ENCODE assay signal across 30 cellular contexts in the genomic region with DNA sequence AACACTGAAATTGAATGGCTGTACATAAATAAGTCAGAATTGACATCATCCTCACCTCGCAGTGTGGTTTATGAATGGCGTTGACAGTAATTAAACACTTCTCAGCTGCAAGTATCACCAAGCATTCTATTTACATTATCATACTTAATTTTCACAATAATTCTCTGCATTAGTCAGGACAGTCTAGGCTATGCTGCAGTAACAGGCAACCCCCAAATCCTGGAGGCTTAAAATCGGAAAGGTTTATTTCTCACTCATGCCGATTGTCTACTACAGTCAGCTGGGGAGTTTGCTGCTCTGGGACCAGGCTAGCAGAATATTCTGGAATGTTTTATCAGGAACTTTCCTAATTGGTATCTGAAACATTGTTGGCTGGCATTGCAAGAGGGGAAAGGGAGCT.
"Had no signal": no experiment of that assay in that cellular context is flagged by ENCODE, and none has a peak within 500 bp of the region (broad histone marks: within the 10 kb centered on the region; RNA-seq: fewer than 3 reads in every experiment).

No MANE protein-coding gene starts in this region.

- H3K27ac ChIP-seq: ascending aorta, breast epithelium, cardiac muscle cell, colonic mucosa, epithelial cell of prostate, esophagus squamous epithelium, gastroesophageal sphincter, heart right ventricle had no signal

- H3K27ac Mint-ChIP-seq: activated CD4-positive, alpha-beta memory T cell treated with anti-CD3 and anti-CD28 coated beads for 36 hours; activated CD4-positive, alpha-beta T cell treated with anti-CD3 and anti-CD28 coated beads for 36 hours; activated CD4-positive, alpha-beta T cell treated with anti-CD3 and anti-CD28 coated beads, Interleukin-2, amount 10 ng/mL, durations not matched to agents 24 days and 14 days; activated CD8-positive, alpha-beta memory T cell treated with anti-CD3 and anti-CD28 coated beads, Interleukin-2, amount 10 ng/mL, durations not matched to agents 7 days and 5 days; activated CD8-positive, alpha-beta T cell treated with anti-CD3 and anti-CD28 coated beads, Interleukin-2, amount 10 ng/mL, durations not matched to agents 7 days and 5 days; activated naive CD4-positive, alpha-beta T cell treated with anti-CD3 and anti-CD28 coated beads for 36 hours; activated naive CD4-positive, alpha-beta T cell treated with anti-CD3 and anti-CD28 coated beads, Interleukin-2, amount 50 U/mL, for 24 hours; activated naive CD8-positive, alpha-beta T cell treated with anti-CD3 and anti-CD28 coated beads, Interleukin-2, amount 10 ng/mL, durations not matched to agents 7 days and 5 days; activated T-helper 1 cell treated with anti-CD3 and anti-CD28 coated beads, Interleukin-12 subunit alpha, Interleukin-12 subunit beta, Interleukin-2, Interleukin-4 antibody, amounts not matched to agents 30 ng/mL and 10 ng/mL and 1 ng/mL, durations not matched to agents 14 hours and 24 hours and 36 hours; activated T-helper 2 cell treated with anti-CD3 and anti-CD28 coated beads, Interferon-gamma antibody, Interleukin-2, Interleukin-4, amounts not matched to agents 10 μg/mL and 5 μg/mL and 100 μg/mL, durations not matched to agents 14 hours and 24 hours and 36 hours; brain had no signal

- H3K4me3 ChIP-seq: ascending aorta, breast epithelium, cardiac muscle cell, colonic mucosa, esophagus squamous epithelium, gastroesophageal sphincter, heart right ventricle had no signal

- H3K36me3 ChIP-seq: ascending aorta, breast epithelium, cardiac muscle cell, colonic mucosa, esophagus squamous epithelium, gastroesophageal sphincter, heart right ventricle had no signal

- H3K27me3 Mint-ChIP-seq: activated CD4-positive, alpha-beta memory T cell treated with anti-CD3 and anti-CD28 coated beads for 36 hours; activated CD4-positive, alpha-beta T cell treated with anti-CD3 and anti-CD28 coated beads for 36 hours; activated CD4-positive, alpha-beta T cell treated with anti-CD3 and anti-CD28 coated beads, Interleukin-2, amount 10 ng/mL, durations not matched to agents 24 days and 14 days; activated CD8-positive, alpha-beta memory T cell treated with anti-CD3 and anti-CD28 coated beads, Interleukin-2, amount 10 ng/mL, durations not matched to agents 7 days and 5 days; activated naive CD4-positive, alpha-beta T cell treated with anti-CD3 and anti-CD28 coated beads, Interleukin-2, amount 50 U/mL, for 24 hours had no signal

- H3K4me1 ChIP-seq: ascending aorta, breast epithelium, colonic mucosa, esophagus squamous epithelium, gastroesophageal sphincter, heart right ventricle had no signal

- H3K9me3 ChIP-seq: ascending aorta, breast epithelium, colonic mucosa, esophagus squamous epithelium, gastroesophageal sphincter had no signal

- H3K9me3 Mint-ChIP-seq: activated CD4-positive, alpha-beta T cell treated with anti-CD3 and anti-CD28 coated beads, Interleukin-2, amount 10 ng/mL, durations not matched to agents 24 days and 14 days; activated naive CD4-positive, alpha-beta T cell treated with anti-CD3 and anti-CD28 coated beads for 36 hours; activated naive CD4-positive, alpha-beta T cell treated with anti-CD3 and anti-CD28 coated beads, Interleukin-2, amount 50 U/mL, for 24 hours; activated T-helper 1 cell treated with anti-CD3 and anti-CD28 coated beads, Interleukin-12 subunit alpha, Interleukin-12 subunit beta, Interleukin-2, Interleukin-4 antibody, amounts not matched to agents 30 ng/mL and 10 ng/mL and 1 ng/mL, durations not matched to agents 14 hours and 24 hours and 36 hours had no signal

- H3K4me3 Mint-ChIP-seq: activated CD4-positive, alpha-beta memory T cell treated with anti-CD3 and anti-CD28 coated beads for 36 hours; activated CD4-positive, alpha-beta T cell treated with anti-CD3 and anti-CD28 coated beads for 36 hours; activated CD4-positive, alpha-beta T cell treated with anti-CD3 and anti-CD28 coated beads, Interleukin-2, amount 10 ng/mL, durations not matched to agents 24 days and 14 days; activated CD8-positive, alpha-beta memory T cell treated with anti-CD3 and anti-CD28 coated beads, Interleukin-2, amount 10 ng/mL, durations not matched to agents 7 days and 5 days; activated CD8-positive, alpha-beta T cell treated with anti-CD3 and anti-CD28 coated beads, Interleukin-2, amount 10 ng/mL, durations not matched to agents 7 days and 5 days; activated naive CD4-positive, alpha-beta T cell treated with anti-CD3 and anti-CD28 coated beads for 36 hours; activated naive CD4-positive, alpha-beta T cell treated with anti-CD3 and anti-CD28 coated beads, Interleukin-2, amount 50 U/mL, for 24 hours; activated naive CD8-positive, alpha-beta T cell treated with anti-CD3 and anti-CD28 coated beads, Interleukin-2, amount 10 ng/mL, durations not matched to agents 7 days and 5 days; activated T-helper 1 cell treated with anti-CD3 and anti-CD28 coated beads, Interleukin-12 subunit alpha, Interleukin-12 subunit beta, Interleukin-2, Interleukin-4 antibody, amounts not matched to agents 30 ng/mL and 10 ng/mL and 1 ng/mL, durations not matched to agents 14 hours and 24 hours and 36 hours; brain had no signal

- H3K4me1 Mint-ChIP-seq: activated CD4-positive, alpha-beta T cell treated with anti-CD3 and anti-CD28 coated beads for 36 hours; activated CD4-positive, alpha-beta T cell treated with anti-CD3 and anti-CD28 coated beads, Interleukin-2, amount 10 ng/mL, durations not matched to agents 24 days and 14 days; activated CD8-positive, alpha-beta memory T cell treated with anti-CD3 and anti-CD28 coated beads, Interleukin-2, amount 10 ng/mL, durations not matched to agents 7 days and 5 days; activated naive CD4-positive, alpha-beta T cell treated with anti-CD3 and anti-CD28 coated beads, Interleukin-2, amount 50 U/mL, for 24 hours; activated naive CD8-positive, alpha-beta T cell treated with anti-CD3 and anti-CD28 coated beads, Interleukin-2, amount 10 ng/mL, durations not matched to agents 7 days and 5 days had no signal

- H3K27me3 ChIP-seq: ascending aorta, breast epithelium, cardiac muscle cell, colonic mucosa, esophagus squamous epithelium, gastroesophageal sphincter had no signal

- DNase-seq: activated CD4-positive, alpha-beta memory T cell treated with anti-CD3 and anti-CD28 coated beads for 36 hours; activated CD4-positive, alpha-beta T cell treated with anti-CD3 and anti-CD28 coated beads, Interleukin-2, amount 10 ng/mL, durations not matched to agents 24 days and 14 days; activated CD4-positive, CD25-positive, alpha-beta regulatory T cell; activated CD4-positive, CD25-positive, alpha-beta regulatory T cell treated with anti-CD3 and anti-CD28 coated beads, Interleukin-2, amount 50 U/mL, for 72 hours; activated CD8-positive, alpha-beta memory T cell treated with anti-CD3 and anti-CD28 coated beads, Interleukin-2, amount 10 ng/mL, durations not matched to agents 7 days and 5 days; activated CD8-positive, alpha-beta memory T cell treated with anti-CD3 and anti-CD28 coated beads, Interleukin-2, amount 50 U/mL, for 4 hours; activated CD8-positive, alpha-beta T cell treated with anti-CD3 and anti-CD28 coated beads, Interleukin-2, amount 10 ng/mL, durations not matched to agents 7 days and 5 days; activated effector memory CD4-positive, alpha-beta T cell treated with anti-CD3 and anti-CD28 coated beads, Interleukin-2, amount 50 U/mL, for 16 hours; activated naive CD4-positive, alpha-beta T cell treated with anti-CD3 and anti-CD28 coated beads for 36 hours; activated naive CD8-positive, alpha-beta T cell treated with anti-CD3 and anti-CD28 coated beads, Interleukin-2, amount 10 ng/mL, durations not matched to agents 7 days and 5 days; activated T-cell treated with anti-CD3 and anti-CD28 coated beads, Interleukin-2, amount 50 U/mL, for 1 hour; activated T-cell treated with anti-CD3 and anti-CD28 coated beads, Interleukin-2, amount 50 U/mL, for 48 hours; central memory CD4-positive, alpha-beta T cell; cerebellar nuclear complex; colonic mucosa; effector CD8-positive, alpha-beta T cell; esophagus squamous epithelium; foreskin melanocyte; heart right ventricle; T-helper 2 cell had no signal

- ATAC-seq: activated CD4-positive, alpha-beta T cell treated with anti-CD3 and anti-CD28 coated beads for 36 hours; activated CD8-positive, alpha-beta memory T cell treated with anti-CD3 and anti-CD28 coated beads, Interleukin-2, amount 10 ng/mL, durations not matched to agents 7 days and 5 days; activated CD8-positive, alpha-beta T cell treated with anti-CD3 and anti-CD28 coated beads, Interleukin-2, amount 10 ng/mL, durations not matched to agents 7 days and 5 days; gastroesophageal sphincter; heart right ventricle had no signal

- H3K36me3 Mint-ChIP-seq: activated CD4-positive, alpha-beta memory T cell treated with anti-CD3 and anti-CD28 coated beads for 36 hours; activated CD8-positive, alpha-beta memory T cell treated with anti-CD3 and anti-CD28 coated beads, Interleukin-2, amount 10 ng/mL, durations not matched to agents 7 days and 5 days; activated naive CD4-positive, alpha-beta T cell treated with anti-CD3 and anti-CD28 coated beads, Interleukin-2, amount 50 U/mL, for 24 hours; activated naive CD8-positive, alpha-beta T cell treated with anti-CD3 and anti-CD28 coated beads, Interleukin-2, amount 10 ng/mL, durations not matched to agents 7 days and 5 days; brain had no signal
